In genomic region chr4:115866364-115866896, GRCh38 we compare ENCODE assay signal across 8 cellular contexts.
"Had no signal": no experiment of that assay in that cellular context is flagged by ENCODE, and none has a peak within 500 bp of the region (broad histone marks: within the 10 kb centered on the region; RNA-seq: fewer than 3 reads in every experiment).

No MANE protein-coding gene starts in this region.

- H3K27ac Mint-ChIP-seq: HFFc6 had no signal

- ATAC-seq: HCT116, K562 had no signal

- H3K27ac ChIP-seq: GM23248 had no signal

- H3K4me3 ChIP-seq: GM23248, HAP-1, K562 had no signal

- H3K4me3 Mint-ChIP-seq: HFFc6 had no signal

- H3K36me3 ChIP-seq: HAP-1 had no signal

- H3K9ac ChIP-seq: GM23248 had no signal

- H3K9me3 ChIP-seq: HAP-1 had no signal

- DNase-seq: GM23248, GOT3, H7, HFFc6, IMR-90 had no signal
